1 cellular context compared by ENCODE assay signal in the genomic region with DNA sequence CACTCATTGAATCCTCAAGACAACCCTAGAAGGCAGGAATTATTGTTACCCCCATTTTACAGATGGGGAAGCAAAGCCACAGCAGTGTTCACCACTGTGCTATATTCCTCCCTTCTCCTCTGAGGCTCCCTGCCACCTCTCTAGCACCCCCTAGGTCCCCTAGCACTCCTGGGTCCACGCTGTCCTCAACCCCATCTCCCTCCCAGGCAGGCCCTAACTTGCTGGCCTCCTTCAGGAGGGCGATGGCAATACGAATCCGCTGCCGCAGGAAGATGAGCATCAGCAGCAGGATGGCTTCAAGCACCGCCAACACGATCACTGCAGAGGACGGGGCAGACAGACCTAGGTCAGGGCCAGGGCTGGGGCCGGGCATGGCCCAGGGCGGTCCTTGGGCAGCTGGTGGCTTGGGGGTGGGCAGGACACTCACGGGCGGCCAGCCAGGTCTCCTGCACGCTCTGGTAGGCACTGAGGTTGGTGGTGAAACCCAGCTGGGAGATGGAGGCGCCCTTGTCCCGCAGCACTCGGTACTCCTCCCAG.
TF ChIP-seq lines count a peak whose summit lies in the region.

No MANE protein-coding gene starts in this region.

TF ChIP-seq in HepG2, 621 proteins besides CTCF, POLR2A, EP300 and RAD21 (continued from another document and continues in another):
- TF ChIP-seq, protein P1, sequence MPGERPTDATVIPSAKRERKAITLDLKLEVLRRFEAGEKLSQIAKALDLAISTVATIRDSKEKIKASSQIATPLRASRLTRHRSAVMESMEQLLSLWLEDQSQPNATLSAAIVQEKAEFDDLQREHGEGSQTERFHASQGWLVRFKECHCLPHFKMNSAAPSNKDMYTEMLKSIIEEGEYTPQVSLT (CRISPR knock-in tag; IDR thresholded peaks at IDR 0.05; ENCODE audit: borderline replicate concordance, low read depth) = no peak
- TF ChIP-seq SATB2 (CRISPR knock-in tag; IDR thresholded peaks at IDR 0.05) = no peak
- TF ChIP-seq PRPF4 (IDR thresholded peaks at IDR 0.05; ENCODE audit: low read depth, low read length, poor library complexity, severe bottlenecking) = no peak
- no peak for TF ChIP-seq NCOA2 (CRISPR knock-in tag; IDR thresholded peaks at IDR 0.05)
- TF ChIP-seq, protein P2, sequence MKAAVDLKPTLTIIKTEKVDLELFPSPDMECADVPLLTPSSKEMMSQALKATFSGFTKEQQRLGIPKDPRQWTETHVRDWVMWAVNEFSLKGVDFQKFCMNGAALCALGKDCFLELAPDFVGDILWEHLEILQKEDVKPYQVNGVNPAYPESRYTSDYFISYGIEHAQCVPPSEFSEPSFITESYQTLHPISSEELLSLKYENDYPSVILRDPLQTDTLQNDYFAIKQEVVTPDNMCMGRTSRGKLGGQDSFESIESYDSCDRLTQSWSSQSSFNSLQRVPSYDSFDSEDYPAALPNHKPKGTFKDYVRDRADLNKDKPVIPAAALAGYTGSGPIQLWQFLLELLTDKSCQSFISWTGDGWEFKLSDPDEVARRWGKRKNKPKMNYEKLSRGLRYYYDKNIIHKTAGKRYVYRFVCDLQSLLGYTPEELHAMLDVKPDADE (CRISPR knock-in tag; IDR thresholded peaks at IDR 0.05) = no peak
- TF ChIP-seq, protein P3, sequence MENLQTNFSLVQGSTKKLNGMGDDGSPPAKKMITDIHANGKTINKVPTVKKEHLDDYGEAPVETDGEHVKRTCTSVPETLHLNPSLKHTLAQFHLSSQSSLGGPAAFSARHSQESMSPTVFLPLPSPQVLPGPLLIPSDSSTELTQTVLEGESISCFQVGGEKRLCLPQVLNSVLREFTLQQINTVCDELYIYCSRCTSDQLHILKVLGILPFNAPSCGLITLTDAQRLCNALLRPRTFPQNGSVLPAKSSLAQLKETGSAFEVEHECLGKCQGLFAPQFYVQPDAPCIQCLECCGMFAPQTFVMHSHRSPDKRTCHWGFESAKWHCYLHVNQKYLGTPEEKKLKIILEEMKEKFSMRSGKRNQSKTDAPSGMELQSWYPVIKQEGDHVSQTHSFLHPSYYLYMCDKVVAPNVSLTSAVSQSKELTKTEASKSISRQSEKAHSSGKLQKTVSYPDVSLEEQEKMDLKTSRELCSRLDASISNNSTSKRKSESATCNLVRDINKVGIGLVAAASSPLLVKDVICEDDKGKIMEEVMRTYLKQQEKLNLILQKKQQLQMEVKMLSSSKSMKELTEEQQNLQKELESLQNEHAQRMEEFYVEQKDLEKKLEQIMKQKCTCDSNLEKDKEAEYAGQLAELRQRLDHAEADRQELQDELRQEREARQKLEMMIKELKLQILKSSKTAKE (CRISPR knock-in tag; IDR thresholded peaks at IDR 0.05; ENCODE audit: borderline replicate concordance) = no peak
- no peak for TF ChIP-seq ZFP41 (CRISPR knock-in tag; IDR thresholded peaks at IDR 0.05; ENCODE audit: borderline replicate concordance)
- TF ChIP-seq MXI1 (IDR thresholded peaks at IDR 0.05; ENCODE audit: borderline replicate concordance, low read depth, low read length) = 0 out of 3 replicates have a peak, but pooled peaks have one; percentile 9
- TF ChIP-seq ZNF788 (CRISPR knock-in tag; IDR thresholded peaks at IDR 0.05; ENCODE audit: borderline replicate concordance) = no peak
- TF ChIP-seq, protein P4, sequence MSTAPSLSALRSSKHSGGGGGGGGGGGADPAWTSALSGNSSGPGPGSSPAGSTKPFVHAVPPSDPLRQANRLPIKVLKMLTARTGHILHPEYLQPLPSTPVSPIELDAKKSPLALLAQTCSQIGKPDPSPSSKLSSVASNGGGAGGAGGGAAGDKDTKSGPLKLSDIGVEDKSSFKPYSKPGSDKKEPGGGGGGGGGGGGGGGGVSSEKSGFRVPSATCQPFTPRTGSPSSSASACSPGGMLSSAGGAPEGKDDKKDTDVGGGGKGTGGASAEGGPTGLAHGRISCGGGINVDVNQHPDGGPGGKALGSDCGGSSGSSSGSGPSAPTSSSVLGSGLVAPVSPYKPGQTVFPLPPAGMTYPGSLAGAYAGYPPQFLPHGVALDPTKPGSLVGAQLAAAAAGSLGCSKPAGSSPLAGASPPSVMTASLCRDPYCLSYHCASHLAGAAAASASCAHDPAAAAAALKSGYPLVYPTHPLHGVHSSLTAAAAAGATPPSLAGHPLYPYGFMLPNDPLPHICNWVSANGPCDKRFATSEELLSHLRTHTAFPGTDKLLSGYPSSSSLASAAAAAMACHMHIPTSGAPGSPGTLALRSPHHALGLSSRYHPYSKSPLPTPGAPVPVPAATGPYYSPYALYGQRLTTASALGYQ (CRISPR knock-in tag; IDR thresholded peaks at IDR 0.05) = no peak
- no peak for TF ChIP-seq KAT8 (CRISPR knock-in tag; IDR thresholded peaks at IDR 0.05)
- TF ChIP-seq, protein P5, sequence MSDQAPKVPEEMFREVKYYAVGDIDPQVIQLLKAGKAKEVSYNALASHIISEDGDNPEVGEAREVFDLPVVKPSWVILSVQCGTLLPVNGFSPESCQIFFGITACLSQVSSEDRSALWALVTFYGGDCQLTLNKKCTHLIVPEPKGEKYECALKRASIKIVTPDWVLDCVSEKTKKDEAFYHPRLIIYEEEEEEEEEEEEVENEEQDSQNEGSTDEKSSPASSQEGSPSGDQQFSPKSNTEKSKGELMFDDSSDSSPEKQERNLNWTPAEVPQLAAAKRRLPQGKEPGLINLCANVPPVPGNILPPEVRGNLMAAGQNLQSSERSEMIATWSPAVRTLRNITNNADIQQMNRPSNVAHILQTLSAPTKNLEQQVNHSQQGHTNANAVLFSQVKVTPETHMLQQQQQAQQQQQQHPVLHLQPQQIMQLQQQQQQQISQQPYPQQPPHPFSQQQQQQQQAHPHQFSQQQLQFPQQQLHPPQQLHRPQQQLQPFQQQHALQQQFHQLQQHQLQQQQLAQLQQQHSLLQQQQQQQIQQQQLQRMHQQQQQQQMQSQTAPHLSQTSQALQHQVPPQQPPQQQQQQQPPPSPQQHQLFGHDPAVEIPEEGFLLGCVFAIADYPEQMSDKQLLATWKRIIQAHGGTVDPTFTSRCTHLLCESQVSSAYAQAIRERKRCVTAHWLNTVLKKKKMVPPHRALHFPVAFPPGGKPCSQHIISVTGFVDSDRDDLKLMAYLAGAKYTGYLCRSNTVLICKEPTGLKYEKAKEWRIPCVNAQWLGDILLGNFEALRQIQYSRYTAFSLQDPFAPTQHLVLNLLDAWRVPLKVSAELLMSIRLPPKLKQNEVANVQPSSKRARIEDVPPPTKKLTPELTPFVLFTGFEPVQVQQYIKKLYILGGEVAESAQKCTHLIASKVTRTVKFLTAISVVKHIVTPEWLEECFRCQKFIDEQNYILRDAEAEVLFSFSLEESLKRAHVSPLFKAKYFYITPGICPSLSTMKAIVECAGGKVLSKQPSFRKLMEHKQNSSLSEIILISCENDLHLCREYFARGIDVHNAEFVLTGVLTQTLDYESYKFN (CRISPR knock-in tag; conservative IDR thresholded peaks at IDR 0.05) = no peak
- TF ChIP-seq KDM1A (CRISPR knock-in tag; IDR thresholded peaks at IDR 0.05) = peak; percentile 49; the same call in 1 of the 2 replicates
- TF ChIP-seq, protein P6, sequence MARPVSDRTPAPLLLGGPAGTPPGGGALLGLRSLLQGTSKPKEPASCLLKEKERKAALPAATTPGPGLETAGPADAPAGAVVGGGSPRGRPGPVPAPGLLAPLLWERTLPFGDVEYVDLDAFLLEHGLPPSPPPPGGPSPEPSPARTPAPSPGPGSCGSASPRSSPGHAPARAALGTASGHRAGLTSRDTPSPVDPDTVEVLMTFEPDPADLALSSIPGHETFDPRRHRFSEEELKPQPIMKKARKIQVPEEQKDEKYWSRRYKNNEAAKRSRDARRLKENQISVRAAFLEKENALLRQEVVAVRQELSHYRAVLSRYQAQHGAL (CRISPR knock-in tag; IDR thresholded peaks at IDR 0.05; ENCODE audit: not compliant biosample characterization) = no peak
- no peak for TF ChIP-seq ZNF274 (CRISPR knock-in tag; IDR thresholded peaks at IDR 0.05)
- TF ChIP-seq EED (CRISPR knock-in tag; IDR thresholded peaks at IDR 0.05) = no peak
- no peak for TF ChIP-seq GATA4 (IDR thresholded peaks at IDR 0.05; ENCODE audit: borderline replicate concordance, low read depth)
- no peak for TF ChIP-seq ZBTB7B (CRISPR knock-in tag; IDR thresholded peaks at IDR 0.05)
- TF ChIP-seq MEIS1 (CRISPR knock-in tag; IDR thresholded peaks at IDR 0.05; ENCODE audit: borderline replicate concordance) = 0 out of 2 replicates have a peak, but pooled peaks have one; percentile 28
- TF ChIP-seq ZBTB8A (CRISPR knock-in tag; IDR thresholded peaks at IDR 0.05; ENCODE audit: borderline replicate concordance, low read depth) = no peak
- no peak for TF ChIP-seq ZNF547 (CRISPR knock-in tag; IDR thresholded peaks at IDR 0.05)
- TF ChIP-seq BHLHE40 (IDR thresholded peaks at IDR 0.05; ENCODE audit: low read length) = no peak
- no peak for TF ChIP-seq SIN3B (IDR thresholded peaks at IDR 0.05; ENCODE audit: low read length)
- no peak for TF ChIP-seq ZNF431 (CRISPR knock-in tag; IDR thresholded peaks at IDR 0.05; ENCODE audit: borderline replicate concordance, low read depth)
- TF ChIP-seq, protein P7, sequence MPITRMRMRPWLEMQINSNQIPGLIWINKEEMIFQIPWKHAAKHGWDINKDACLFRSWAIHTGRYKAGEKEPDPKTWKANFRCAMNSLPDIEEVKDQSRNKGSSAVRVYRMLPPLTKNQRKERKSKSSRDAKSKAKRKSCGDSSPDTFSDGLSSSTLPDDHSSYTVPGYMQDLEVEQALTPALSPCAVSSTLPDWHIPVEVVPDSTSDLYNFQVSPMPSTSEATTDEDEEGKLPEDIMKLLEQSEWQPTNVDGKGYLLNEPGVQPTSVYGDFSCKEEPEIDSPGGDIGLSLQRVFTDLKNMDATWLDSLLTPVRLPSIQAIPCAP (CRISPR knock-in tag; IDR thresholded peaks at IDR 0.05; ENCODE audit: low read depth) = no peak
- TF ChIP-seq, protein P8, sequence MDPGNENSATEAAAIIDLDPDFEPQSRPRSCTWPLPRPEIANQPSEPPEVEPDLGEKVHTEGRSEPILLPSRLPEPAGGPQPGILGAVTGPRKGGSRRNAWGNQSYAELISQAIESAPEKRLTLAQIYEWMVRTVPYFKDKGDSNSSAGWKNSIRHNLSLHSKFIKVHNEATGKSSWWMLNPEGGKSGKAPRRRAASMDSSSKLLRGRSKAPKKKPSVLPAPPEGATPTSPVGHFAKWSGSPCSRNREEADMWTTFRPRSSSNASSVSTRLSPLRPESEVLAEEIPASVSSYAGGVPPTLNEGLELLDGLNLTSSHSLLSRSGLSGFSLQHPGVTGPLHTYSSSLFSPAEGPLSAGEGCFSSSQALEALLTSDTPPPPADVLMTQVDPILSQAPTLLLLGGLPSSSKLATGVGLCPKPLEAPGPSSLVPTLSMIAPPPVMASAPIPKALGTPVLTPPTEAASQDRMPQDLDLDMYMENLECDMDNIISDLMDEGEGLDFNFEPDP (CRISPR knock-in tag; conservative IDR thresholded peaks at IDR 0.05) = 0 out of 2 replicates have a peak, but pooled peaks have one; percentile 8
- no peak for TF ChIP-seq KLF11 (CRISPR knock-in tag; IDR thresholded peaks at IDR 0.05)
- TF ChIP-seq, protein P9, sequence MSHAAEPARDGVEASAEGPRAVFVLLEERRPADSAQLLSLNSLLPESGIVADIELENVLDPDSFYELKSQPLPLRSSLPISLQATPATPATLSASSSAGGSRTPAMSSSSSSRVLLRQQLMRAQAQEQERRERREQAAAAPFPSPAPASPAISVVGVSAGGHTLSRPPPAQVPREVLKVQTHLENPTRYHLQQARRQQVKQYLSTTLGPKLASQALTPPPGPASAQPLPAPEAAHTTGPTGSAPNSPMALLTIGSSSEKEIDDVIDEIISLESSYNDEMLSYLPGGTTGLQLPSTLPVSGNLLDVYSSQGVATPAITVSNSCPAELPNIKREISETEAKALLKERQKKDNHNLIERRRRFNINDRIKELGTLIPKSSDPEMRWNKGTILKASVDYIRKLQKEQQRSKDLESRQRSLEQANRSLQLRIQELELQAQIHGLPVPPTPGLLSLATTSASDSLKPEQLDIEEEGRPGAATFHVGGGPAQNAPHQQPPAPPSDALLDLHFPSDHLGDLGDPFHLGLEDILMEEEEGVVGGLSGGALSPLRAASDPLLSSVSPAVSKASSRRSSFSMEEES (CRISPR knock-in tag; IDR thresholded peaks at IDR 0.05) = no peak
- TF ChIP-seq, protein P10, sequence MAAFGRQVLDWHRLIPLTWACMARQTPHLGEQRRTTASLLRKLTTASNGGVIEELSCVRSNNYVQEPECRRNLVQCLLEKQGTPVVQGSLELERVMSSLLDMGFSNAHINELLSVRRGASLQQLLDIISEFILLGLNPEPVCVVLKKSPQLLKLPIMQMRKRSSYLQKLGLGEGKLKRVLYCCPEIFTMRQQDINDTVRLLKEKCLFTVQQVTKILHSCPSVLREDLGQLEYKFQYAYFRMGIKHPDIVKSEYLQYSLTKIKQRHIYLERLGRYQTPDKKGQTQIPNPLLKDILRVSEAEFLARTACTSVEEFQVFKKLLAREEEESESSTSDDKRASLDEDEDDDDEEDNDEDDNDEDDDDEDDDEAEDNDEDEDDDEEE (CRISPR knock-in tag; IDR thresholded peaks at IDR 0.05) = no peak
- TF ChIP-seq FOXA3 (CRISPR knock-in tag; IDR thresholded peaks at IDR 0.05) = no peak
- no peak for TF ChIP-seq HDAC6 (IDR thresholded peaks at IDR 0.05; ENCODE audit: low read depth, low read length)
- TF ChIP-seq ZFP90 (CRISPR knock-in tag; IDR thresholded peaks at IDR 0.05; ENCODE audit: borderline replicate concordance) = no peak
- no peak for TF ChIP-seq ZSCAN20 (CRISPR knock-in tag; IDR thresholded peaks at IDR 0.05; ENCODE audit: borderline replicate concordance)
- TF ChIP-seq ZSCAN22 (CRISPR knock-in tag; IDR thresholded peaks at IDR 0.05) = no peak
- TF ChIP-seq, protein P11, sequence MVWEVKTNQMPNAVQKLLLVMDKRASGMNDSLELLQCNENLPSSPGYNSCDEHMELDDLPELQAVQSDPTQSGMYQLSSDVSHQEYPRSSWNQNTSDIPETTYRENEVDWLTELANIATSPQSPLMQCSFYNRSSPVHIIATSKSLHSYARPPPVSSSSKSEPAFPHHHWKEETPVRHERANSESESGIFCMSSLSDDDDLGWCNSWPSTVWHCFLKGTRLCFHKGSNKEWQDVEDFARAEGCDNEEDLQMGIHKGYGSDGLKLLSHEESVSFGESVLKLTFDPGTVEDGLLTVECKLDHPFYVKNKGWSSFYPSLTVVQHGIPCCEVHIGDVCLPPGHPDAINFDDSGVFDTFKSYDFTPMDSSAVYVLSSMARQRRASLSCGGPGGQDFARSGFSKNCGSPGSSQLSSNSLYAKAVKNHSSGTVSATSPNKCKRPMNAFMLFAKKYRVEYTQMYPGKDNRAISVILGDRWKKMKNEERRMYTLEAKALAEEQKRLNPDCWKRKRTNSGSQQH (CRISPR knock-in tag; IDR thresholded peaks at IDR 0.05; ENCODE audit: low read depth) = no peak
- no peak for TF ChIP-seq ZIK1 (CRISPR knock-in tag; IDR thresholded peaks at IDR 0.05; ENCODE audit: borderline replicate concordance, low read depth)
- 0 out of 2 replicates have a peak, but pooled peaks have one; percentile 43 for TF ChIP-seq ZSCAN29 (CRISPR knock-in tag; conservative IDR thresholded peaks at IDR 0.05)
- no peak for TF ChIP-seq PCBP2 (optimal IDR thresholded peaks at IDR 0.05; ENCODE audit: low read depth, low read length, poor library complexity, severe bottlenecking)
- TF ChIP-seq REXO4 (CRISPR knock-in tag; IDR thresholded peaks at IDR 0.05; ENCODE audit: borderline replicate concordance) = no peak
- TF ChIP-seq ADNP (CRISPR knock-in tag; IDR thresholded peaks at IDR 0.05) = 0 out of 2 replicates have a peak, but pooled peaks have one; percentile 14
- no peak for TF ChIP-seq CREB1 (IDR thresholded peaks at IDR 0.05)
- no peak for TF ChIP-seq CREB1 (CRISPR knock-in tag; IDR thresholded peaks at IDR 0.05)
- no peak for TF ChIP-seq ZNF816 (CRISPR knock-in tag; IDR thresholded peaks at IDR 0.05; ENCODE audit: borderline replicate concordance)
- TF ChIP-seq NKX3-1 (CRISPR knock-in tag; IDR thresholded peaks at IDR 0.05) = no peak
- TF ChIP-seq HOXA5 (CRISPR knock-in tag; IDR thresholded peaks at IDR 0.05) = no peak
